Comparison of ENCODE assay signal across 8 cellular contexts in genomic region chr21:45923146-45923545, GRCh38. TPM values are rescaled to one million over a fixed set of nuclear protein-coding genes. Genes with fewer than 3 reads are reported as not detected.
A peak's percentile ranks its signal among the peaks of the same experiment; 100 is the strongest.
DNase-seq lines count a peak whose midpoint lies in the region; ATAC-seq and TF ChIP-seq lines count a peak whose summit lies in the region.

No MANE protein-coding gene starts in this region.

- H3K27ac ChIP-seq in foreskin keratinocyte (no peak overlapping the region), osteoblast (ENCODE audit: low read depth, low read length) (no peak overlapping the region), testis (no peak overlapping the region)

- TF ChIP-seq CTCF in GM12864 (IDR thresholded peaks at IDR 0.05; ENCODE audit: low read depth, low read length, missing control alignments): peak; percentile 40
- TF ChIP-seq CTCF in foreskin keratinocyte (conservative IDR thresholded peaks at IDR 0.05): peak; percentile 81
- peak; percentile 93 for TF ChIP-seq CTCF in osteoblast (IDR thresholded peaks at IDR 0.05; ENCODE audit: extremely low read depth, low read depth, low read length)
- peak; percentile 54 to 81 (median 77) for TF ChIP-seq CTCF in testis (IDR thresholded peaks at IDR 0.05)

- DNase-seq in GM12864 (ENCODE audit: low read depth): no peak
- DNase-seq in OCI-M1 (lab: John Stamatoyannopoulos, UW): peak; percentile 46
- peak; percentile 46 for DNase-seq in activated T-helper 9 cell treated with anti-CD3 and anti-CD28 coated beads, Interleukin-2, amount 50 U/mL, for 16 hours (ENCODE audit: low read depth)
- DNase-seq in foreskin keratinocyte: peak in 1 of 2 donors; percentile 31
- peak; percentile 97 for DNase-seq in osteoblast (ENCODE audit: insufficient read length, low spot score, missing footprints)
- DNase-seq in testis: peak; percentile 80
- DNase-seq in NK-92 (lab: John Stamatoyannopoulos, UW; ENCODE audit: unreplicated experiment): no peak

- H3K36me3 ChIP-seq in osteoblast (ENCODE audit: insufficient read depth, low read length) (no peaks in the 10 kb centered on the region), testis (ENCODE audit: low read depth, missing control alignments) (no peaks in the 10 kb centered on the region)

- H3K4me3 ChIP-seq in GM12864 (ENCODE audit: low read depth, low read length): no peak overlapping the region
- no peak overlapping the region for H3K4me3 ChIP-seq in osteoblast (ENCODE audit: insufficient read depth, low read length)
- H3K4me3 ChIP-seq in testis: no peak overlapping the region

- TF ChIP-seq POLR2A in testis (IDR thresholded peaks at IDR 0.05): no peak

- ATAC-seq in foreskin keratinocyte (peak; percentile 46), GM19397 (IDR thresholded peaks at IDR 0.05; ENCODE audit: unreplicated experiment) (no peak)

- H2AFZ ChIP-seq in osteoblast (ENCODE audit: low read length): no peak overlapping the region

- no peaks in the 10 kb centered on the region for H4K20me1 ChIP-seq in osteoblast (ENCODE audit: insufficient read depth, low read length)

- H3K27me3 ChIP-seq in foreskin keratinocyte: no peaks in the 10 kb centered on the region
- no peaks in the 10 kb centered on the region for H3K27me3 ChIP-seq in osteoblast (ENCODE audit: insufficient read depth, low read length)
- no peaks in the 10 kb centered on the region for H3K27me3 ChIP-seq in testis

- no peaks in the 10 kb centered on the region for H3K4me1 ChIP-seq in foreskin keratinocyte
- H3K4me1 ChIP-seq in osteoblast (ENCODE audit: insufficient read depth, low read length): no peaks in the 10 kb centered on the region
- peaks cover 3% of the 10 kb centered on the region for H3K4me1 ChIP-seq in testis

- no peak overlapping the region for H3K4me2 ChIP-seq in osteoblast (ENCODE audit: insufficient read depth, low read length)

- intact Hi-C loops in testis (cut with DNase I; ENCODE audit: low total_unique reads): no loop called here

- H3K9me3 ChIP-seq in osteoblast (ENCODE audit: low read depth, low read length) (no peaks in the 10 kb centered on the region), testis (no peaks in the 10 kb centered on the region)

- H3K79me2 ChIP-seq in osteoblast (ENCODE audit: insufficient read depth, low read length): no peaks in the 10 kb centered on the region

- WGBS in testis, 2 donors: 34 to 54% methylated on average over 6 of the region's 6 CpGs

RNA-seq across cellular contexts. Expression of gene COL6A1, which starts 58.4 kb away (rescaled TPM):
- total RNA-seq in foreskin keratinocyte (2.2 and 3.2 TPM in 2 replicates), osteoblast (1,531 and 1,612 TPM in 2 replicates), testis (100 to 1,000 TPM; 166 to 178 TPM)
- polyA plus RNA-seq in foreskin keratinocyte (2.0 and 3.3 TPM in 2 replicates), testis (ENCODE audit: insufficient read depth, low read depth, low replicate concordance) (197 TPM)

Comparison
In these comparisons a context has a peak if more than half of its experiments do, and no peak if none do; other contexts are left out.
1. DNase-seq: peak in OCI-M1 (single experiment), activated T-helper 9 cell treated with anti-CD3 and anti-CD28 coated beads, Interleukin-2, amount 50 U/mL, for 16 hours (single experiment), osteoblast (single experiment) and testis (single experiment); none in GM12864 (single experiment) and NK-92 (single experiment).
2. CTCF ChIP-seq: peak in every context shown above with its lines; median percentile 93 in osteoblast; 81 in foreskin keratinocyte; 77 in testis; 40 in GM12864.
3. RNA of gene COL6A1, which starts 58.4 kb away (total RNA-seq): 1,531 to 1,612 TPM in osteoblast and 166 to 178 TPM in testis; 2.2 to 3.2 TPM in foreskin keratinocyte; every median in the first group is over 10 times any median in the second.